In the genomic region with DNA sequence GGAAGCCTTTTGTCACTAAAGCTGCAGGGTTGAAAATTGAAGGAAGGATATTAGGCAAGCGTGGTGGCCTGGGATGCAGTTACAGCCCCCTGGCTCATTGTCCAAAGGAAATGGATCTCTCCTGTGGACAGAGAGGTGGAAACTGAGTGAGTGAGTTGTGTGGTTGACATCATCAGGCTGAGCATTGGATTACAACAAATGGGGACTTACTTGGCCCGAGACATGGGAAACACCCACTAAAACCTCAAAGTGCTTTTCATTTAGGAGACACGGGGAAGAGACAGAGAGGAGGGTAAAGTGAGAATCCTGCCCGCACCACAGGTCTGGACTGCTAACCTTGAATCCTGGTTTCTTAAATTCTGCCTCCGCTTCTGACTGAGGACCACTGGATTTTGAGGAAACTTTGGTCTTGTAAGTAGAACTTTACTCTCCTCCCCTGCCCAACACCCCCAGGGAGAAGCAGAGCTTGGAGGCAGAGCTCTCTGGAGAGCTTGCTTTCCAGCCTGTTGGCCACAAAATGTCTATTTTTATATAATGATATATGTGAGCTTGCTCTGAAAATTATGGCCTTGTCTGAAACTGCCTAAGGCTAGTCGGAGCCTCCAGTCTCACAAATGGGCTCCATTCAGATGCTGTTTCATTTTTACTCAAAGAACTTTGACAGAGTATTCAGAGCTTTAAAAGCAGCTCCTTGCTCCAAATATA, we compare ENCODE assay signal across 8 cellular contexts. TPM values are rescaled to one million over a fixed set of nuclear protein-coding genes. Genes with fewer than 3 reads are reported as not detected.
DNase-seq lines count a peak whose midpoint lies in the region; ATAC-seq and TF ChIP-seq lines count a peak whose summit lies in the region.

A gene (plus strand): TSS at position 259 of the 705 bp plus-strand sequence. CDS start 31,978 bp downstream, outside the sequence.

- no peak for TF ChIP-seq CTCF in astrocyte of the cerebellum (IDR thresholded peaks at IDR 0.05; ENCODE audit: low read depth, low read length, missing control alignments)
- TF ChIP-seq CTCF in kidney epithelial cell (IDR thresholded peaks at IDR 0.05; ENCODE audit: insufficient read depth, low read length, poor library complexity, severe bottlenecking) = no peak
- no peak for TF ChIP-seq CTCF in subcutaneous adipose tissue (IDR thresholded peaks at IDR 0.05; ENCODE audit: low read depth)

- ATAC-seq in HG02571 (IDR thresholded peaks at IDR 0.05; ENCODE audit: unreplicated experiment) (no peak), HG03521 (IDR thresholded peaks at IDR 0.05; ENCODE audit: unreplicated experiment) (no peak)

- DNase-seq in HT1080 (ENCODE audit: low read depth) (peak; percentile 82), astrocyte of the cerebellum (ENCODE audit: low read depth) (no peak), kidney epithelial cell (ENCODE audit: low read depth) (no peak), NCI-H1436 (lab: John Stamatoyannopoulos, UW) (no peak), putamen (ENCODE audit: low spot score) (no peak)

- in situ Hi-C loops in astrocyte of the cerebellum (cut with HindIII; ENCODE audit: low sequenced_read_pairs) = no loop called here

- H3K4me3 ChIP-seq in astrocyte of the cerebellum (ENCODE audit: low read depth, low read length) = peak within 1 kb of the TSS; percentile 22
- no peak within 1 kb of the TSS for H3K4me3 ChIP-seq in kidney epithelial cell (ENCODE audit: low read depth, low read length)

- no peaks in the 10 kb centered on the region for H3K27me3 ChIP-seq in kidney epithelial cell (ENCODE audit: control insufficient read depth, insufficient read depth, low read length)

- no peaks in the 10 kb centered on the region for H3K36me3 ChIP-seq in kidney epithelial cell (ENCODE audit: control insufficient read depth, insufficient read depth, low read length)

RNA-seq across cellular contexts. Expression of the gene that starts here (rescaled TPM):
- 18.2 and 19.2 TPM in 2 replicates for total RNA-seq in HT1080 (2014; rRNA removed; shearing (Covaris generic))
- polyA plus RNA-seq in HT1080 (2015; cell fraction: cytosol; rRNA removed) = 19.7 and 19.8 TPM in 2 replicates
- polyA plus RNA-seq in HT1080 (2015; cell fraction: nucleus; rRNA removed) = 5.8 and 6.3 TPM in 2 replicates
- total RNA-seq in kidney epithelial cell (71.0 and 74.1 TPM in 2 replicates), subcutaneous adipose tissue (10 to 100 TPM; 70.2 to 98.0 (median 77.7) TPM)
